In genomic region chr5:56490971-56491468, GRCh38 we compare ENCODE assay signal across 11 cellular contexts.
DNase-seq lines count a peak whose midpoint lies in the region; ATAC-seq, FAIRE-seq and TF ChIP-seq lines count a peak whose summit lies in the region.
"Had no signal": no experiment of that assay in that cellular context is flagged by ENCODE, and none has a peak within 500 bp of the region (broad histone marks: within the 10 kb centered on the region; RNA-seq: fewer than 3 reads in every experiment).

No MANE protein-coding gene starts in this region.

- peaks cover 23% of the 10 kb centered on the region for H3K9me3 Mint-ChIP-seq in nephron progenitor cell

- H3K4me3 ChIP-seq in right cardiac atrium (ENCODE audit: low read length): no peak overlapping the region
- H3K4me3 ChIP-seq in coronary artery: no peak overlapping the region
- H3K4me3 ChIP-seq: SK-N-MC had no signal

- peaks cover 47% of the 10 kb centered on the region for H3K4me1 Mint-ChIP-seq in nephron progenitor cell

- H3K27ac ChIP-seq in right cardiac atrium (ENCODE audit: low read length): no peak overlapping the region
- H3K27ac ChIP-seq in coronary artery: no peak overlapping the region
- H3K27ac ChIP-seq: SK-N-MC had no signal

- DNase-seq in left cardiac atrium (no peak), right cardiac atrium (no peak), nephron progenitor cell (no peak), ureter (ENCODE audit: low spot score) (peak; percentile 74), GM12891 (ENCODE audit: insufficient read length, low spot score) (no peak), coronary artery (ENCODE audit: low spot score) (no peak)
- DNase-seq in activated naive CD4-positive, alpha-beta T cell treated with Interleukin-2 at 50 U/mL for 16 hours: peak; percentile 54
- DNase-seq: NCI-H2081 treated with DMSO at 0.1 percent for 48 hours had no signal

- intact Hi-C loops in left cardiac atrium (cut with DNase I): no loop called here
- intact Hi-C loops in right cardiac atrium (cut with DNase I): no loop called here

- no peak for TF ChIP-seq POLR2A in GM12891 (IDR thresholded peaks at IDR 0.05; ENCODE audit: low read depth, low read length)

- FAIRE-seq in GM12891 (lab: Jason Lieb, UNC): no peak

- 56% methylated on average over 9 of the region's 9 CpGs for WGBS in right cardiac atrium

- TF ChIP-seq CTCF in nephron progenitor cell (IDR thresholded peaks at IDR 0.05) (no peak), coronary artery (IDR thresholded peaks at IDR 0.05) (no peak)

- H3K27me3 ChIP-seq in right cardiac atrium (ENCODE audit: control insufficient read depth, insufficient read depth): no peaks in the 10 kb centered on the region

- no peak overlapping the region for H3K4me3 Mint-ChIP-seq in nephron progenitor cell
- H3K4me3 Mint-ChIP-seq: memory B cell had no signal

- ATAC-seq in left cardiac atrium (peak; percentile 12 to 56), right cardiac atrium (no peak), GM18868 (IDR thresholded peaks at IDR 0.05; ENCODE audit: unreplicated experiment) (no peak)

- H3K4me1 ChIP-seq in right cardiac atrium (ENCODE audit: control insufficient read depth, insufficient read depth, low read length): peaks cover 7% of the 10 kb centered on the region

- no peaks in the 10 kb centered on the region for H3K36me3 Mint-ChIP-seq in nephron progenitor cell (ENCODE audit: low read depth)

- H3K27me3 Mint-ChIP-seq in nephron progenitor cell (ENCODE audit: low read depth, poor library complexity): peaks cover 5% of the 10 kb centered on the region
- H3K27me3 Mint-ChIP-seq: memory B cell had no signal

- H3K9me3 ChIP-seq in right cardiac atrium (ENCODE audit: control insufficient read depth, low read length): no peaks in the 10 kb centered on the region

- H3K27ac Mint-ChIP-seq in nephron progenitor cell: peak overlapping the region; percentile 75
- H3K27ac Mint-ChIP-seq: memory B cell had no signal

TF ChIP-seq in GM12891, 5 proteins besides CTCF, POLR2A, EP300 and RAD21:
- TF ChIP-seq SPI1 (IDR thresholded peaks at IDR 0.05; ENCODE audit: low read depth, low read length): no peak
- TF ChIP-seq TAF1 (IDR thresholded peaks at IDR 0.05; ENCODE audit: low read depth, low read length): no peak
- no peak for TF ChIP-seq POU2F2 (IDR thresholded peaks at IDR 0.05; ENCODE audit: low read depth, low read length)
- no peak for TF ChIP-seq PAX5 (IDR thresholded peaks at IDR 0.05; ENCODE audit: insufficient read depth, low read length, severe bottlenecking)
- TF ChIP-seq POLR2AphosphoS5 (IDR thresholded peaks at IDR 0.05; ENCODE audit: low read depth, low read length): no peak
TF ChIP-seq in GM12891: peak in this region for 0.

Comparison
In these comparisons a context has a peak if more than half of its experiments do, and no peak if none do; other contexts are left out.
1. ATAC-seq: peak in left cardiac atrium (2 of 2); none in right cardiac atrium (0 of 2) and GM18868 (single experiment).
2. DNase-seq: peak in activated naive CD4-positive, alpha-beta T cell treated with Interleukin-2 at 50 U/mL for 16 hours (single experiment) and ureter (single experiment); none in left cardiac atrium (single experiment), right cardiac atrium (0 of 3), nephron progenitor cell (single experiment), GM12891 (single experiment) and coronary artery (single experiment).